Comparison of ENCODE assay signal across 19 cellular contexts in genomic region chr1:78715181-78715661, GRCh38.
A peak's percentile ranks its signal among the peaks of the same experiment; 100 is the strongest.
DNase-seq lines count a peak whose midpoint lies in the region; ATAC-seq and TF ChIP-seq lines count a peak whose summit lies in the region.
"Had no signal": no experiment of that assay in that cellular context is flagged by ENCODE, and none has a peak within 500 bp of the region (broad histone marks: within the 10 kb centered on the region; RNA-seq: fewer than 3 reads in every experiment).

No MANE protein-coding gene starts in this region.

- TF ChIP-seq CTCF in mammary epithelial cell (conservative IDR thresholded peaks at IDR 0.05 in 1 of 2, IDR thresholded peaks at IDR 0.05 in 1 of 2; ENCODE audit: extremely low read depth in 1 of 2, insufficient read depth in 1 of 2, low read depth in 1 of 2, low read length in 2 of 2) (no peak), kidney epithelial cell (IDR thresholded peaks at IDR 0.05; ENCODE audit: insufficient read depth, low read length, poor library complexity, severe bottlenecking) (no peak), Calu3 (IDR thresholded peaks at IDR 0.05; ENCODE audit: unreplicated experiment) (no peak)

- no peaks in the 10 kb centered on the region for H4K20me1 ChIP-seq in mammary epithelial cell (ENCODE audit: insufficient read depth, low read length)

- H3K27ac ChIP-seq in ACC112 (ENCODE audit: low read depth, low read length): peak overlapping the region; percentile 79
- no peak overlapping the region for H3K27ac ChIP-seq in mammary epithelial cell (ENCODE audit: insufficient read depth, low read depth, low read length)
- H3K27ac ChIP-seq: gastroesophageal sphincter, psoas muscle had no signal

- H3K27ac Mint-ChIP-seq in Calu3 (ENCODE audit: unreplicated experiment): no peak overlapping the region
- H3K27ac Mint-ChIP-seq: activated CD4-positive, alpha-beta memory T cell treated with anti-CD3 and anti-CD28 coated beads, Interleukin-2, amount 10 ng/mL, durations not matched to agents 7 days and 5 days; natural killer cell treated with Interleukin-12 subunit alpha and Interleukin-12 subunit beta and Interleukin-15 and Interleukin-18, amount 100 ng/mL, for 72 hours had no signal

- H3K4me1 ChIP-seq in ACC112 (ENCODE audit: control insufficient read depth, insufficient read depth, low read length, unreplicated experiment) (peaks cover 68% of the 10 kb centered on the region), mammary epithelial cell (ENCODE audit: insufficient read depth, low read length) (peaks cover 2% of the 10 kb centered on the region)
- H3K4me1 ChIP-seq: gastroesophageal sphincter, psoas muscle had no signal

- H3K27me3 Mint-ChIP-seq in Calu3 (ENCODE audit: unreplicated experiment): no peaks in the 10 kb centered on the region

- H3K4me3 ChIP-seq in ACC112 (ENCODE audit: low read depth, low read length) (no peak overlapping the region), mammary epithelial cell (replicated peaks in 1 of 3; ENCODE audit: insufficient read depth in 1 of 3, low read depth in 2 of 3, low read length in 3 of 3) (no peak overlapping the region), kidney epithelial cell (ENCODE audit: low read depth, low read length) (no peak overlapping the region)
- H3K4me3 ChIP-seq: gastroesophageal sphincter, psoas muscle had no signal

- H3K9me3 ChIP-seq in mammary epithelial cell (replicated peaks; ENCODE audit: insufficient read depth, low read length): no peaks in the 10 kb centered on the region
- H3K9me3 ChIP-seq: gastroesophageal sphincter, psoas muscle had no signal

- BruUV-seq in mammary epithelial cell (replicated peaks; lab: Mats Ljungman, UMichigan) (no TSS peak), Calu3 (replicated peaks; lab: Mats Ljungman, UMichigan) (no TSS peak)

- no peaks in the 10 kb centered on the region for H3K27me3 ChIP-seq in ACC112 (ENCODE audit: insufficient read depth, low read length)
- H3K27me3 ChIP-seq in mammary epithelial cell (ENCODE audit: insufficient read depth, low read length): no peaks in the 10 kb centered on the region
- no peaks in the 10 kb centered on the region for H3K27me3 ChIP-seq in kidney epithelial cell (ENCODE audit: control insufficient read depth, insufficient read depth, low read length)
- H3K27me3 ChIP-seq: gastroesophageal sphincter had no signal

- H3K36me3 ChIP-seq in ACC112 (ENCODE audit: insufficient read depth, low read length) (no peaks in the 10 kb centered on the region), mammary epithelial cell (ENCODE audit: insufficient read depth, low read length) (no peaks in the 10 kb centered on the region), kidney epithelial cell (ENCODE audit: control insufficient read depth, insufficient read depth, low read length) (no peaks in the 10 kb centered on the region)
- H3K36me3 ChIP-seq: gastroesophageal sphincter had no signal

- no peak for ATAC-seq in HG03469 (IDR thresholded peaks at IDR 0.05; ENCODE audit: unreplicated experiment)
- ATAC-seq: gastroesophageal sphincter; left cardiac atrium; natural killer cell treated with Interleukin-12 subunit alpha and Interleukin-12 subunit beta and Interleukin-15 and Interleukin-18, amount 100 ng/mL, for 72 hours; psoas muscle had no signal

- DNase-seq in M059J (ENCODE audit: low read depth): peak; percentile 32
- DNase-seq in mammary epithelial cell: peak; percentile 77
- DNase-seq in kidney epithelial cell (ENCODE audit: low read depth): peak; percentile 5
- DNase-seq in glomerular visceral epithelial cell (ENCODE audit: extremely low spot score): no peak
- DNase-seq in Calu3: no peak
- no peak for DNase-seq in SHP77 treated with DMSO at 0.1 percent for 48 hours (lab: John Stamatoyannopoulos, UW)
- DNase-seq: activated CD4-positive, alpha-beta memory T cell treated with anti-CD3 and anti-CD28 coated beads, Interleukin-2, amount 10 ng/mL, durations not matched to agents 7 days and 5 days; activated CD4-positive, CD25-positive, alpha-beta regulatory T cell; aorta; left cardiac atrium; NCI-H1105; NCI-H2107; NCI-H524 treated with DMSO at 0.1 percent for 48 hours; psoas muscle; SHP77 had no signal

- no peak overlapping the region for H3K9ac ChIP-seq in mammary epithelial cell (ENCODE audit: insufficient read depth, low read length)

- no peak overlapping the region for H3K4me3 Mint-ChIP-seq in Calu3 (ENCODE audit: low read depth, unreplicated experiment)
- H3K4me3 Mint-ChIP-seq: activated CD4-positive, alpha-beta memory T cell treated with anti-CD3 and anti-CD28 coated beads, Interleukin-2, amount 10 ng/mL, durations not matched to agents 7 days and 5 days; natural killer cell treated with Interleukin-12 subunit alpha and Interleukin-12 subunit beta and Interleukin-15 and Interleukin-18, amount 100 ng/mL, for 72 hours had no signal

- CTCF ChIA-PET in mammary epithelial cell (lab: Charles Lee; ENCODE audit: low non-redundant PET): no interaction called here
- CTCF ChIA-PET in Calu3 (lab: Charles Lee): no interaction called here

- H3K9me3 Mint-ChIP-seq in Calu3 (ENCODE audit: low read depth, unreplicated experiment): peaks cover 2% of the 10 kb centered on the region
- H3K9me3 Mint-ChIP-seq: activated CD4-positive, alpha-beta memory T cell treated with anti-CD3 and anti-CD28 coated beads, Interleukin-2, amount 10 ng/mL, durations not matched to agents 7 days and 5 days had no signal

- no peak overlapping the region for H3K4me2 ChIP-seq in mammary epithelial cell (ENCODE audit: insufficient read depth, low read depth, low read length)

- H2AFZ ChIP-seq in ACC112 (ENCODE audit: low read length, unreplicated experiment): no peak overlapping the region
- H2AFZ ChIP-seq in mammary epithelial cell (ENCODE audit: low read depth, low read length): no peak overlapping the region

- H3K79me2 ChIP-seq in ACC112 (ENCODE audit: control insufficient read depth, insufficient read depth, low read length, unreplicated experiment) (no peaks in the 10 kb centered on the region), mammary epithelial cell (ENCODE audit: insufficient read depth, low read length) (no peaks in the 10 kb centered on the region)

- dilution Hi-C loops in mammary epithelial cell (cut with HindIII; ENCODE audit: low sequenced_read_pairs): no loop called here

- no peaks in the 10 kb centered on the region for H3K36me3 Mint-ChIP-seq in Calu3 (ENCODE audit: insufficient read depth, unreplicated experiment)
- H3K36me3 Mint-ChIP-seq: natural killer cell treated with Interleukin-12 subunit alpha and Interleukin-12 subunit beta and Interleukin-15 and Interleukin-18, amount 100 ng/mL, for 72 hours had no signal

- intact Hi-C loops in mammary epithelial cell (cut with micrococcal nuclease): no loop called here
- intact Hi-C loops in Calu3 (cut with micrococcal nuclease; ENCODE audit: unreplicated experiment): no loop called here

- H3K4me1 Mint-ChIP-seq in Calu3 (ENCODE audit: low read depth, unreplicated experiment): no peaks in the 10 kb centered on the region
- H3K4me1 Mint-ChIP-seq: activated CD4-positive, alpha-beta memory T cell treated with anti-CD3 and anti-CD28 coated beads, Interleukin-2, amount 10 ng/mL, durations not matched to agents 7 days and 5 days had no signal

- in situ Hi-C loops in mammary epithelial cell (cut with MboI; ENCODE audit: low sequenced_read_pairs in 2 of 2): no loop called here

Comparison
In these comparisons a context has a peak if more than half of its experiments do, and no peak if none do; other contexts are left out.
1. DNase-seq: peak in M059J (single experiment), mammary epithelial cell (single experiment) and kidney epithelial cell (single experiment); none in glomerular visceral epithelial cell (single experiment), Calu3 (single experiment) and SHP77 treated with DMSO at 0.1 percent for 48 hours (single experiment).